ENCODE assay signal across 22 cellular contexts in the genomic region with DNA sequence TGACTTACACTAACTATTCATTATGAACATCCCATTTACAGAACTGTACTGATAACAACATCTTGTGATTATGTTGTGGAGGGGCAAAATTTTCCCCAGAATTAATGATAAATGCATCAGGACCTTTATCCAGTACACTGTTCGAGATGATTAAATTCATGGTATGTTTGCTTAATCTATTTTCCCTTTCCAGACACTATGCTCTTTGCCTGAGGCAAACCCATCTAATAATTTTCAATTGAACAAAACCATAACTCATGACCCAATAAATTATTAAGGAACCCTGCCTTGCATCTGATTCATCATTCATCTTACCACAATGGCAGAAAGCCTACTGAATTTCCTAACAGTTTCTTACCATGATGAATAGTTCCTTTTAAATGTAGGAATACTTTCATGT.
DNase-seq lines count a peak whose midpoint lies in the region; ATAC-seq and TF ChIP-seq lines count a peak whose summit lies in the region.
"Had no signal": no experiment of that assay in that cellular context is flagged by ENCODE, and none has a peak within 500 bp of the region (broad histone marks: within the 10 kb centered on the region; RNA-seq: fewer than 3 reads in every experiment).

No MANE protein-coding gene starts in this region.

- H3K27me3 Mint-ChIP-seq in HFFc6 (ENCODE audit: insufficient read depth): no peaks in the 10 kb centered on the region

- H3K36me3 Mint-ChIP-seq in HFFc6 (ENCODE audit: low read depth): no peaks in the 10 kb centered on the region
- H3K36me3 Mint-ChIP-seq: CD8-positive, alpha-beta T cell had no signal

- no peaks in the 10 kb centered on the region for H3K36me3 ChIP-seq in RWPE2 (ENCODE audit: low read depth)
- H3K36me3 ChIP-seq: MG63 had no signal

- H3K4me3 ChIP-seq in RWPE2 (ENCODE audit: severe bottlenecking): no peak overlapping the region
- H3K4me3 ChIP-seq: GM23248, MG63 had no signal

- peaks cover 3% of the 10 kb centered on the region for H3K4me1 ChIP-seq in RWPE2 (ENCODE audit: insufficient read depth, poor library complexity, severe bottlenecking)
- H3K4me1 ChIP-seq: Caco-2 had no signal

- no peaks in the 10 kb centered on the region for H3K9me3 Mint-ChIP-seq in HFFc6
- H3K9me3 Mint-ChIP-seq: CD8-positive, alpha-beta T cell; T-helper 1 cell treated with Interleukin-12 subunit alpha and Interleukin-12 subunit beta and Interleukin-4 antibody, amounts not matched to agents 30 μg/mL and 1 μg/mL, for 36 hours had no signal

- 0 out of 3 replicates have a peak, but pooled peaks have one; percentile 12 for ATAC-seq in RWPE2 (ENCODE audit: low read depth)
- ATAC-seq: CD8-positive, alpha-beta T cell had no signal

- H3K27ac ChIP-seq in RWPE2 (ENCODE audit: poor library complexity, severe bottlenecking): no peak overlapping the region
- H3K27ac ChIP-seq: C4-2B, GM23248 had no signal

- H3K9me3 ChIP-seq in RWPE2 (ENCODE audit: severe bottlenecking): no peaks in the 10 kb centered on the region
- H3K9me3 ChIP-seq: Caco-2, MG63 had no signal

- no peaks in the 10 kb centered on the region for H3K4me1 Mint-ChIP-seq in HFFc6 (ENCODE audit: low read depth)

- H3K27me3 ChIP-seq in RWPE2 (ENCODE audit: insufficient read depth, poor library complexity, severe bottlenecking): no peaks in the 10 kb centered on the region
- H3K27me3 ChIP-seq: MG63 had no signal

- H3K4me3 Mint-ChIP-seq in HFFc6: no peak overlapping the region
- H3K4me3 Mint-ChIP-seq: CD8-positive, alpha-beta T cell; T-helper 1 cell treated with Interleukin-12 subunit alpha and Interleukin-12 subunit beta and Interleukin-4 antibody, amounts not matched to agents 30 μg/mL and 1 μg/mL, for 36 hours had no signal

- no peak overlapping the region for H3K27ac Mint-ChIP-seq in HFFc6
- H3K27ac Mint-ChIP-seq: CD8-positive, alpha-beta T cell; T-helper 1 cell treated with Interleukin-12 subunit alpha and Interleukin-12 subunit beta and Interleukin-4 antibody, amounts not matched to agents 30 μg/mL and 1 μg/mL, for 36 hours had no signal

- TF ChIP-seq CTCF in RWPE2 (IDR thresholded peaks at IDR 0.05; ENCODE audit: poor library complexity, severe bottlenecking): no peak
- no peak for TF ChIP-seq CTCF in HFFc6 (IDR thresholded peaks at IDR 0.05)

- DNase-seq in NCI-H1417 (lab: John Stamatoyannopoulos, UW): peak in 2 of 3 experiments; percentile 67 to 96
- peak; percentile 95 for DNase-seq in NCI-H146 (lab: John Stamatoyannopoulos, UW)
- DNase-seq in RWPE2 (ENCODE audit: low spot score): no peak
- peak; percentile 19 for DNase-seq in epidermal melanocyte (ENCODE audit: insufficient read length, low spot score)
- no peak for DNase-seq in stimulated activated CD4-positive, alpha-beta T cell treated with anti-CD3 and anti-CD28 coated beads, Interleukin-4, amount 100 ng/mL, for 24 hours
- no peak for DNase-seq in HFFc6
- DNase-seq in HUDEP-2 (lab: John Stamatoyannopoulos, UW; ENCODE audit: unreplicated experiment in 76 of 76): no peak
- DNase-seq: Caco-2; CD8-positive, alpha-beta T cell; GM23248; H7; KBM-7; MG63; NCI-H1694; NCI-H2029 treated with DMSO at 0.1 percent for 48 hours; NCI-H446 treated with DMSO at 0.1 percent for 48 hours; NCI-H526; RPMI8226; SHP77; SW 1271 had no signal

Comparison
In these comparisons a context has a peak if more than half of its experiments do, and no peak if none do; other contexts are left out.
1. DNase-seq: peak in NCI-H1417 (2 of 3), NCI-H146 (single experiment) and epidermal melanocyte (single experiment); none in RWPE2 (single experiment), stimulated activated CD4-positive, alpha-beta T cell treated with anti-CD3 and anti-CD28 coated beads, Interleukin-4, amount 100 ng/mL, for 24 hours (single experiment), HFFc6 (single experiment) and HUDEP-2 (0 of 76).